In genomic region chr4:1011022-1011694, GRCh38 we compare ENCODE assay signal across 8 cellular contexts. TPM values are rescaled to one million over a fixed set of nuclear protein-coding genes. Genes with fewer than 3 reads are reported as not detected.
A peak's percentile ranks its signal among the peaks of the same experiment; 100 is the strongest.
DNase-seq lines count a peak whose midpoint lies in the region; ATAC-seq, FAIRE-seq and TF ChIP-seq lines count a peak whose summit lies in the region.

A gene with protein sequence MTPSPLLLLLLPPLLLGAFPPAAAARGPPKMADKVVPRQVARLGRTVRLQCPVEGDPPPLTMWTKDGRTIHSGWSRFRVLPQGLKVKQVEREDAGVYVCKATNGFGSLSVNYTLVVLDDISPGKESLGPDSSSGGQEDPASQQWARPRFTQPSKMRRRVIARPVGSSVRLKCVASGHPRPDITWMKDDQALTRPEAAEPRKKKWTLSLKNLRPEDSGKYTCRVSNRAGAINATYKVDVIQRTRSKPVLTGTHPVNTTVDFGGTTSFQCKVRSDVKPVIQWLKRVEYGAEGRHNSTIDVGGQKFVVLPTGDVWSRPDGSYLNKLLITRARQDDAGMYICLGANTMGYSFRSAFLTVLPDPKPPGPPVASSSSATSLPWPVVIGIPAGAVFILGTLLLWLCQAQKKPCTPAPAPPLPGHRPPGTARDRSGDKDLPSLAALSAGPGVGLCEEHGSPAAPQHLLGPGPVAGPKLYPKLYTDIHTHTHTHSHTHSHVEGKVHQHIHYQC (plus strand): TSS chr4:1011626. CDS start chr4:1012486, 860 bp downstream.

- FAIRE-seq in K562 (lab: Jason Lieb, UNC), result no peak

- CTCF ChIA-PET in K562 (lab: Yijun Ruan, JAX; ENCODE audit: low intra/inter-chr PET ratio), result interaction anchor here (0.9 kb wide), 1 partner anchor 57 kb away, joined by 3 read pairs; no protein-coding TSS in a partner anchor

- no peaks in the 10 kb centered on the region for H4K20me1 ChIP-seq in K562 (replicated peaks; ENCODE audit: control insufficient read depth, insufficient read depth, low read length)

- no peak for TF ChIP-seq RAD21 in K562 (CRISPR knock-in tag; conservative IDR thresholded peaks at IDR 0.05 in 1 of 2, IDR thresholded peaks at IDR 0.05 in 1 of 2)

- H3K4me3 ChIP-seq in K562 (peak within 1 kb of the TSS; percentile 56), iPS-11a (ENCODE audit: low read depth, low read length) (peak within 1 kb of the TSS; percentile 27), skeletal muscle cell (ENCODE audit: low read depth, low read length) (peak within 1 kb of the TSS; percentile 63)

- peak within 1 kb of the TSS; percentile 62; the same call in 2 of the 3 replicates for H3K27ac ChIP-seq in K562 (ENCODE audit: extremely low read depth, low read depth, low read length)

- DNase-seq in AG09319 (ENCODE audit: extremely low read depth, low read depth), result peak; percentile 63
- DNase-seq in KBM-7, result peak; percentile 51
- peak; percentile 89 for DNase-seq in UCSD-AML1 (lab: John Stamatoyannopoulos, UW; ENCODE audit: unreplicated experiment)
- peak; percentile 88 to 96 (median 92) for DNase-seq in K562 (ENCODE audit: extremely low read depth in 1 of 4, low spot score in 3 of 4)
- peak; percentile 54 for DNase-seq in skeletal muscle cell (ENCODE audit: low read depth)
- DNase-seq in cerebellar nuclear complex (lab: John Stamatoyannopoulos, UW), result no peak

- peak within 1 kb of the TSS; percentile 96 for H2AFZ ChIP-seq in K562 (ENCODE audit: low read depth, low read length)

- in situ Hi-C loops in KBM-7 (cut with MboI; ENCODE audit: low pct_unique_long_range_greater_than_20kb, low sequenced_read_pairs) (no loop called here), K562 (cut with MboI) (no loop called here)

- intact Hi-C loops in K562 (cut with micrococcal nuclease), result no loop called here

- peaks cover 12% of the 10 kb centered on the region; the same call in 2 of the 3 replicates for H3K36me3 ChIP-seq in K562 (ENCODE audit: control insufficient read depth, insufficient read depth, low read length)

- peaks cover 15% of the 10 kb centered on the region for H3K79me2 ChIP-seq in K562 (ENCODE audit: control insufficient read depth, insufficient read depth, low read length)

- peaks cover 4% of the 10 kb centered on the region for H3K9me1 ChIP-seq in K562 (ENCODE audit: control insufficient read depth, insufficient read depth, low read length)

- no TSS peak for BruUV-seq in K562 (replicated peaks; lab: Mats Ljungman, UMichigan)

- ATAC-seq in GM19351 (IDR thresholded peaks at IDR 0.05; ENCODE audit: unreplicated experiment), result peak; percentile 41
- peak; percentile 78 for ATAC-seq in K562

- WGBS in K562 (ENCODE audit: insufficient coverage, low coverage, missing lambda C conversion rate), result 0% methylated on average over 19 of the region's 95 CpGs

- H3K9me3 ChIP-seq in K562 (replicated peaks; ENCODE audit: control insufficient read depth, insufficient read depth, low read depth, low read length), result no peaks in the 10 kb centered on the region

- POLR2A ChIA-PET in K562 (lab: Yijun Ruan, JAX), result interaction anchor here (1.2 to 1.3 kb wide), 2 partner anchors 9 to 336 kb away, joined by 5 to 6 read pairs; no protein-coding TSS in a partner anchor

- peak within 1 kb of the TSS; percentile 90 for H3K4me2 ChIP-seq in K562 (ENCODE audit: insufficient read depth, low read length)

- H3K4me1 ChIP-seq in K562 (replicated peaks in 1 of 2; ENCODE audit: control insufficient read depth in 2 of 2, insufficient read depth in 2 of 2, low read length in 2 of 2), result peaks cover 14 to 66% of the 10 kb centered on the region in 2 experiments; a peak in 4 of 5 replicates

- no peak for TF ChIP-seq POLR2A in K562 (conservative IDR thresholded peaks at IDR 0.05)

- no peak for TF ChIP-seq EP300 in K562 (IDR thresholded peaks at IDR 0.05; ENCODE audit: low read length)

- TF ChIP-seq CTCF in AG09319 (IDR thresholded peaks at IDR 0.05; ENCODE audit: low read depth, low read length) (no peak), K562 (IDR thresholded peaks at IDR 0.05 in 2 of 3, conservative IDR thresholded peaks at IDR 0.05 in 1 of 3; ENCODE audit: insufficient read depth in 2 of 3, low read depth in 1 of 3, low read length in 3 of 3) (0 out of 6 replicates have a peak, but pooled peaks of 1 of the 3 experiments have one; percentile 22)

- peak within 1 kb of the TSS in 1 of 2 experiments; percentile 93; a peak in 2 of 4 replicates for H3K9ac ChIP-seq in K562 (ENCODE audit: insufficient read depth in 1 of 2, low read depth in 2 of 2, low read length in 2 of 2)

- no peaks in the 10 kb centered on the region for H3K27me3 ChIP-seq in K562 (ENCODE audit: control insufficient read depth in 2 of 2, insufficient read depth in 2 of 2, low read length in 2 of 2)

TF ChIP-seq in K562, 482 proteins besides CTCF, POLR2A, EP300 and RAD21 (continues in another document):
- TF ChIP-seq, protein P1, sequence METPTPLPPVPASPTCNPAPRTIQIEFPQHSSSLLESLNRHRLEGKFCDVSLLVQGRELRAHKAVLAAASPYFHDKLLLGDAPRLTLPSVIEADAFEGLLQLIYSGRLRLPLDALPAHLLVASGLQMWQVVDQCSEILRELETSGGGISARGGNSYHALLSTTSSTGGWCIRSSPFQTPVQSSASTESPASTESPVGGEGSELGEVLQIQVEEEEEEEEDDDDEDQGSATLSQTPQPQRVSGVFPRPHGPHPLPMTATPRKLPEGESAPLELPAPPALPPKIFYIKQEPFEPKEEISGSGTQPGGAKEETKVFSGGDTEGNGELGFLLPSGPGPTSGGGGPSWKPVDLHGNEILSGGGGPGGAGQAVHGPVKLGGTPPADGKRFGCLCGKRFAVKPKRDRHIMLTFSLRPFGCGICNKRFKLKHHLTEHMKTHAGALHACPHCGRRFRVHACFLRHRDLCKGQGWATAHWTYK (CRISPR knock-in tag; IDR thresholded peaks at IDR 0.05), result 0 out of 2 replicates have a peak, but pooled peaks have one; percentile 51
- no peak for TF ChIP-seq MECOM (CRISPR knock-in tag; IDR thresholded peaks at IDR 0.05)
- no peak for TF ChIP-seq SLC30A9 (CRISPR knock-in tag; IDR thresholded peaks at IDR 0.05)
- no peak for TF ChIP-seq TCF3 (CRISPR knock-in tag; IDR thresholded peaks at IDR 0.05)
- peak; percentile 88 for TF ChIP-seq KDM2B (CRISPR knock-in tag; IDR thresholded peaks at IDR 0.05)
- TF ChIP-seq RB1 (IDR thresholded peaks at IDR 0.05; ENCODE audit: low read depth), result peak; percentile 28; the same call in 1 of the 2 replicates
- TF ChIP-seq LCOR (CRISPR knock-in tag; IDR thresholded peaks at IDR 0.05), result no peak
- TF ChIP-seq PCBP1 (IDR thresholded peaks at IDR 0.05; ENCODE audit: low read depth, low read length, poor library complexity, severe bottlenecking), result peak; percentile 86
- TF ChIP-seq SIN3A (IDR thresholded peaks at IDR 0.05; ENCODE audit: borderline replicate concordance in 2 of 2, control insufficient read depth in 1 of 2, low read depth in 2 of 2, low read length in 2 of 2), result no peak
- TF ChIP-seq BRD9 (IDR thresholded peaks at IDR 0.05; ENCODE audit: low read depth, partially characterized antibody), result no peak
- TF ChIP-seq CXXC5 (CRISPR knock-in tag; IDR thresholded peaks at IDR 0.05), result 0 out of 2 replicates have a peak, but pooled peaks have one; percentile 34
- TF ChIP-seq HNRNPLL (IDR thresholded peaks at IDR 0.05; ENCODE audit: low read depth, low read length, poor library complexity, severe bottlenecking), result peak; percentile 27
- TF ChIP-seq ZFX (CRISPR knock-in tag; IDR thresholded peaks at IDR 0.05), result peak; percentile 55
- TF ChIP-seq, protein P2, sequence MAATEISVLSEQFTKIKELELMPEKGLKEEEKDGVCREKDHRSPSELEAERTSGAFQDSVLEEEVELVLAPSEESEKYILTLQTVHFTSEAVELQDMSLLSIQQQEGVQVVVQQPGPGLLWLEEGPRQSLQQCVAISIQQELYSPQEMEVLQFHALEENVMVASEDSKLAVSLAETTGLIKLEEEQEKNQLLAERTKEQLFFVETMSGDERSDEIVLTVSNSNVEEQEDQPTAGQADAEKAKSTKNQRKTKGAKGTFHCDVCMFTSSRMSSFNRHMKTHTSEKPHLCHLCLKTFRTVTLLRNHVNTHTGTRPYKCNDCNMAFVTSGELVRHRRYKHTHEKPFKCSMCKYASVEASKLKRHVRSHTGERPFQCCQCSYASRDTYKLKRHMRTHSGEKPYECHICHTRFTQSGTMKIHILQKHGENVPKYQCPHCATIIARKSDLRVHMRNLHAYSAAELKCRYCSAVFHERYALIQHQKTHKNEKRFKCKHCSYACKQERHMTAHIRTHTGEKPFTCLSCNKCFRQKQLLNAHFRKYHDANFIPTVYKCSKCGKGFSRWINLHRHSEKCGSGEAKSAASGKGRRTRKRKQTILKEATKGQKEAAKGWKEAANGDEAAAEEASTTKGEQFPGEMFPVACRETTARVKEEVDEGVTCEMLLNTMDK (IDR thresholded peaks at IDR 0.05; ENCODE audit: borderline replicate concordance, insufficient read depth, low read depth, low read length, poor library complexity, severe bottlenecking), result peak; percentile 51
- no peak; the same call in 1 of the 2 replicates for TF ChIP-seq CREB1 (IDR thresholded peaks at IDR 0.05)
- no peak for TF ChIP-seq CREB1 (CRISPR knock-in tag; IDR thresholded peaks at IDR 0.05)
- no peak for TF ChIP-seq KAT7 (CRISPR knock-in tag; IDR thresholded peaks at IDR 0.05; ENCODE audit: borderline replicate concordance)

RNA-seq across cellular contexts. Expression of the gene that starts here (rescaled TPM):
- total RNA-seq in K562 (2011; cell fraction: chromatin; rRNA removed; ENCODE audit: low replicate concordance), result 24.3 and 107 TPM in 2 replicates
- total RNA-seq in K562 (2011; cell fraction: nucleolus; rRNA removed), result 71.6 and 76.2 TPM in 2 replicates
- total RNA-seq in K562 (2011; cell fraction: nucleoplasm; rRNA removed), result 78.9 and 124 TPM in 2 replicates
- total RNA-seq in K562 (2014; rRNA removed) (21.6 and 30.7 TPM in 2 replicates), K562 (2014; rRNA removed; fragmentation: Illumina TruSeq; extraction: Trizol) (5.3 and 7.1 TPM in 2 replicates), K562 (2015; rRNA removed; fragmentation: Illumina TruSeq; extraction: Trizol) (10.4 and 11.4 TPM in 2 replicates), K562 (2021) (45.6 and 49.9 TPM in 2 replicates)
- polyA plus RNA-seq in K562 (2011; rRNA removed) (14.6 and 18.3 TPM in 2 replicates), K562 (2014; fragmentation: Illumina TruSeq; extraction: Trizol) (17.1 and 25.2 TPM in 2 replicates), K562 (2014; fragmentation: Nextera tagmentation; extraction: Ambion mirVana) (under 1 TPM; 0.34 to 0.53 TPM), K562 (2014; rRNA removed) (15.1 and 15.6 TPM in 2 replicates)
- polyA plus RNA-seq in K562 (2011; cell fraction: cytosol; rRNA removed), result 39.0 and 72.2 TPM in 2 replicates
- 55.9 and 72.5 TPM in 2 replicates for polyA plus RNA-seq in K562 (2011; cell fraction: nucleus; rRNA removed)
- 28.5 and 35.1 TPM in 2 replicates for polyA plus RNA-seq in K562 (2012)
- 73.8 and 144 TPM in 2 replicates for polyA minus RNA-seq in K562 (2011; rRNA and poly(A)+ RNA removed)
- 42.8 and 52.2 TPM in 2 replicates for polyA minus RNA-seq in K562 (2011; cell fraction: cytosol; rRNA and poly(A)+ RNA removed)
- polyA minus RNA-seq in K562 (2011; cell fraction: nucleus; rRNA and poly(A)+ RNA removed), result 20.8 and 21.0 TPM in 2 replicates

Comparison
In these comparisons a context has a peak if more than half of its experiments do, and no peak if none do; other contexts are left out.
1. DNase-seq: peak in AG09319 (single experiment), KBM-7 (single experiment), UCSD-AML1 (single experiment), K562 (4 of 4) and skeletal muscle cell (single experiment); none in cerebellar nuclear complex (0 of 2).
2. Peak in every context shown above with its lines, with median percentiles within 50 percentile points of each other: H3K4me3 ChIP-seq.